Comparison of ENCODE assay signal across 8 cellular contexts in genomic region chr11:121426476-121427454, GRCh38. TPM values are rescaled to one million over a fixed set of nuclear protein-coding genes. Genes with fewer than 3 reads are reported as not detected.
DNase-seq lines count a peak whose midpoint lies in the region; ATAC-seq lines count a peak whose summit lies in the region.

No MANE protein-coding gene starts in this region.

- peaks cover 6% of the 10 kb centered on the region for H3K36me3 Mint-ChIP-seq in activated naive CD8-positive, alpha-beta T cell treated with anti-CD3 and anti-CD28 coated beads, Interleukin-2, amount 10 ng/mL, durations not matched to agents 7 days and 5 days

- H3K27ac Mint-ChIP-seq in activated naive CD8-positive, alpha-beta T cell treated with anti-CD3 and anti-CD28 coated beads, Interleukin-2, amount 10 ng/mL, durations not matched to agents 7 days and 5 days: peak overlapping the region; percentile 8

- H3K27me3 Mint-ChIP-seq in activated naive CD8-positive, alpha-beta T cell treated with anti-CD3 and anti-CD28 coated beads, Interleukin-2, amount 10 ng/mL, durations not matched to agents 7 days and 5 days: no peaks in the 10 kb centered on the region

- H3K4me1 Mint-ChIP-seq in activated naive CD8-positive, alpha-beta T cell treated with anti-CD3 and anti-CD28 coated beads, Interleukin-2, amount 10 ng/mL, durations not matched to agents 7 days and 5 days: peaks cover 14% of the 10 kb centered on the region

- DNase-seq in DMS 273 (lab: John Stamatoyannopoulos, UW; ENCODE audit: unreplicated experiment) (peak; percentile 70), DMS 273 treated with DMSO at 0.1 percent for 48 hours (lab: John Stamatoyannopoulos, UW) (no peak), NCI-H774 (lab: John Stamatoyannopoulos, UW) (peak; percentile 57), iPS-NIHi11 (ENCODE audit: low spot score) (peak; percentile 82), cerebellar nuclear complex (lab: John Stamatoyannopoulos, UW) (no peak), NCI-H510A treated with DMSO at 0.1 percent for 48 hours (lab: John Stamatoyannopoulos, UW) (no peak)
- peak; percentile 69 for DNase-seq in activated naive CD8-positive, alpha-beta T cell treated with anti-CD3 and anti-CD28 coated beads, Interleukin-2, amount 10 ng/mL, durations not matched to agents 7 days and 5 days
- DNase-seq in stimulated activated CD4-positive, alpha-beta T cell treated with anti-CD3 and anti-CD28 coated beads, Interleukin-1b, Interleukin-23, amount 100 ng/mL, for 4 hours (ENCODE audit: low read depth in 2 of 2): peak; percentile 18 to 51

- peak; percentile 80 for ATAC-seq in activated naive CD8-positive, alpha-beta T cell treated with anti-CD3 and anti-CD28 coated beads, Interleukin-2, amount 10 ng/mL, durations not matched to agents 7 days and 5 days (ENCODE audit: low read depth)

- H3K4me3 Mint-ChIP-seq in activated naive CD8-positive, alpha-beta T cell treated with anti-CD3 and anti-CD28 coated beads, Interleukin-2, amount 10 ng/mL, durations not matched to agents 7 days and 5 days: peak overlapping the region; percentile 58

- peaks cover 2% of the 10 kb centered on the region for H3K9me3 Mint-ChIP-seq in activated naive CD8-positive, alpha-beta T cell treated with anti-CD3 and anti-CD28 coated beads, Interleukin-2, amount 10 ng/mL, durations not matched to agents 7 days and 5 days

- POLR2A ChIA-PET in activated naive CD8-positive, alpha-beta T cell treated with anti-CD3 and anti-CD28 coated beads, Interleukin-2, amount 10 ng/mL, durations not matched to agents 7 days and 5 days (lab: Charles Lee): interaction anchor here (1.2 to 1.9 kb wide), 5 partner anchors 15 to 39 kb away, joined by 3 to 11 read pairs (median 4); no protein-coding TSS in a partner anchor

RNA-seq across cellular contexts. Expression of gene SORL1, which starts 25.3 kb away (rescaled TPM):
- total RNA-seq in activated naive CD8-positive, alpha-beta T cell treated with anti-CD3 and anti-CD28 coated beads, Interleukin-2, amount 10 ng/mL, durations not matched to agents 7 days and 5 days: 100 to 1,000 TPM; 179 to 195 TPM

Comparison
In these comparisons a context has a peak if more than half of its experiments do, and no peak if none do; other contexts are left out.
1. DNase-seq: peak in DMS 273 (single experiment), NCI-H774 (single experiment), activated naive CD8-positive, alpha-beta T cell treated with anti-CD3 and anti-CD28 coated beads, Interleukin-2, amount 10 ng/mL, durations not matched to agents 7 days and 5 days (single experiment), iPS-NIHi11 (single experiment) and stimulated activated CD4-positive, alpha-beta T cell treated with anti-CD3 and anti-CD28 coated beads, Interleukin-1b, Interleukin-23, amount 100 ng/mL, for 4 hours (2 of 2); none in DMS 273 treated with DMSO at 0.1 percent for 48 hours (single experiment), cerebellar nuclear complex (0 of 2) and NCI-H510A treated with DMSO at 0.1 percent for 48 hours (single experiment).